In genomic region chr11:29293825-29294224, GRCh38 we compare ENCODE assay signal across 10 cellular contexts.
DNase-seq lines count a peak whose midpoint lies in the region; ATAC-seq and TF ChIP-seq lines count a peak whose summit lies in the region.
"Had no signal": no experiment of that assay in that cellular context is flagged by ENCODE, and none has a peak within 500 bp of the region (broad histone marks: within the 10 kb centered on the region; RNA-seq: fewer than 3 reads in every experiment).

No MANE protein-coding gene starts in this region.

- H3K27me3 ChIP-seq in right lobe of liver = no peaks in the 10 kb centered on the region
- H3K27me3 ChIP-seq: ovary had no signal

- DNase-seq in NCI-H460 (ENCODE audit: extremely low read depth, low read depth) (peak; percentile 44), right lobe of liver (no peak), DMS79 treated with DMSO at 0.1 percent for 48 hours (lab: John Stamatoyannopoulos, UW) (no peak)
- DNase-seq in activated CD4-positive, alpha-beta T cell treated with anti-CD3 and anti-CD28 coated beads, Interleukin-2, amount 10 ng/mL, durations not matched to agents 24 days and 14 days = no peak
- DNase-seq in activated naive CD8-positive, alpha-beta T cell treated with anti-CD3 and anti-CD28 coated beads, Interleukin-2, amount 50 U/mL, for 24 hours = no peak
- DNase-seq in activated T-helper 2 cell treated with anti-CD3 and anti-CD28 coated beads, Interferon-gamma antibody, Interleukin-2, Interleukin-4, amounts not matched to agents 10 μg/mL and 5 μg/mL and 100 μg/mL, durations not matched to agents 14 hours and 24 hours and 36 hours (ENCODE audit: low spot score) = no peak
- DNase-seq: ovary, SHP77 had no signal

- no peaks in the 10 kb centered on the region for H3K27me3 Mint-ChIP-seq in activated CD4-positive, alpha-beta T cell treated with anti-CD3 and anti-CD28 coated beads, Interleukin-2, amount 10 ng/mL, durations not matched to agents 24 days and 14 days
- H3K27me3 Mint-ChIP-seq in activated naive CD8-positive, alpha-beta T cell treated with anti-CD3 and anti-CD28 coated beads, Interleukin-2, amount 50 U/mL, for 24 hours = no peaks in the 10 kb centered on the region
- H3K27me3 Mint-ChIP-seq in activated T-helper 2 cell treated with anti-CD3 and anti-CD28 coated beads, Interferon-gamma antibody, Interleukin-2, Interleukin-4, amounts not matched to agents 10 μg/mL and 5 μg/mL and 100 μg/mL, durations not matched to agents 14 hours and 24 hours and 36 hours (ENCODE audit: low read depth) = no peaks in the 10 kb centered on the region

- no peak overlapping the region for H3K27ac Mint-ChIP-seq in activated CD4-positive, alpha-beta T cell treated with anti-CD3 and anti-CD28 coated beads, Interleukin-2, amount 10 ng/mL, durations not matched to agents 24 days and 14 days
- no peak overlapping the region for H3K27ac Mint-ChIP-seq in activated naive CD8-positive, alpha-beta T cell treated with anti-CD3 and anti-CD28 coated beads, Interleukin-2, amount 50 U/mL, for 24 hours
- H3K27ac Mint-ChIP-seq in activated T-helper 2 cell treated with anti-CD3 and anti-CD28 coated beads, Interferon-gamma antibody, Interleukin-2, Interleukin-4, amounts not matched to agents 10 μg/mL and 5 μg/mL and 100 μg/mL, durations not matched to agents 14 hours and 24 hours and 36 hours = no peak overlapping the region

- no peak for TF ChIP-seq CTCF in right lobe of liver (IDR thresholded peaks at IDR 0.05)

- no peaks in the 10 kb centered on the region for H3K9me3 ChIP-seq in right lobe of liver
- H3K9me3 ChIP-seq: ovary had no signal

- H3K4me3 Mint-ChIP-seq in activated CD4-positive, alpha-beta T cell treated with anti-CD3 and anti-CD28 coated beads, Interleukin-2, amount 10 ng/mL, durations not matched to agents 24 days and 14 days = no peak overlapping the region
- no peak overlapping the region for H3K4me3 Mint-ChIP-seq in activated naive CD8-positive, alpha-beta T cell treated with anti-CD3 and anti-CD28 coated beads, Interleukin-2, amount 50 U/mL, for 24 hours
- no peak overlapping the region for H3K4me3 Mint-ChIP-seq in activated T-helper 2 cell treated with anti-CD3 and anti-CD28 coated beads, Interferon-gamma antibody, Interleukin-2, Interleukin-4, amounts not matched to agents 10 μg/mL and 5 μg/mL and 100 μg/mL, durations not matched to agents 14 hours and 24 hours and 36 hours (ENCODE audit: low read depth)

- WGBS in right lobe of liver (ENCODE audit: insufficient coverage, low coverage, low lambda C conversion rate, missing lambda C conversion rate) = 3% methylated on average over 3 of the region's 3 CpGs

- H3K9me3 Mint-ChIP-seq in activated CD4-positive, alpha-beta T cell treated with anti-CD3 and anti-CD28 coated beads, Interleukin-2, amount 10 ng/mL, durations not matched to agents 24 days and 14 days = peaks cover 3% of the 10 kb centered on the region
- peaks cover 13% of the 10 kb centered on the region for H3K9me3 Mint-ChIP-seq in activated naive CD8-positive, alpha-beta T cell treated with anti-CD3 and anti-CD28 coated beads, Interleukin-2, amount 50 U/mL, for 24 hours
- H3K9me3 Mint-ChIP-seq in activated T-helper 2 cell treated with anti-CD3 and anti-CD28 coated beads, Interferon-gamma antibody, Interleukin-2, Interleukin-4, amounts not matched to agents 10 μg/mL and 5 μg/mL and 100 μg/mL, durations not matched to agents 14 hours and 24 hours and 36 hours = peaks cover 32% of the 10 kb centered on the region

- H3K36me3 Mint-ChIP-seq in activated CD4-positive, alpha-beta T cell treated with anti-CD3 and anti-CD28 coated beads, Interleukin-2, amount 10 ng/mL, durations not matched to agents 24 days and 14 days (ENCODE audit: low read depth) = no peaks in the 10 kb centered on the region
- H3K36me3 Mint-ChIP-seq in activated naive CD8-positive, alpha-beta T cell treated with anti-CD3 and anti-CD28 coated beads, Interleukin-2, amount 50 U/mL, for 24 hours (ENCODE audit: low read depth) = no peaks in the 10 kb centered on the region
- H3K36me3 Mint-ChIP-seq in activated T-helper 2 cell treated with anti-CD3 and anti-CD28 coated beads, Interferon-gamma antibody, Interleukin-2, Interleukin-4, amounts not matched to agents 10 μg/mL and 5 μg/mL and 100 μg/mL, durations not matched to agents 14 hours and 24 hours and 36 hours (ENCODE audit: low read depth) = no peaks in the 10 kb centered on the region

- peaks cover 0 to 6% (median 0%) of the 10 kb centered on the region in 4 donors for H3K4me1 ChIP-seq in right lobe of liver

- ATAC-seq in GM18508 (IDR thresholded peaks at IDR 0.05; ENCODE audit: insufficient read depth, unreplicated experiment) (peak; percentile 99), HG02610 (IDR thresholded peaks at IDR 0.05; ENCODE audit: unreplicated experiment) (peak; percentile 98), right lobe of liver (peak; percentile 70 to 87 (median 80))
- ATAC-seq in activated naive CD8-positive, alpha-beta T cell treated with anti-CD3 and anti-CD28 coated beads, Interleukin-2, amount 50 U/mL, for 24 hours = no peak

- H3K36me3 ChIP-seq in right lobe of liver = no peaks in the 10 kb centered on the region
- H3K36me3 ChIP-seq: ovary had no signal

- TF ChIP-seq POLR2A in right lobe of liver (IDR thresholded peaks at IDR 0.05) = no peak

- H3K4me1 Mint-ChIP-seq in activated CD4-positive, alpha-beta T cell treated with anti-CD3 and anti-CD28 coated beads, Interleukin-2, amount 10 ng/mL, durations not matched to agents 24 days and 14 days = no peaks in the 10 kb centered on the region
- H3K4me1 Mint-ChIP-seq in activated naive CD8-positive, alpha-beta T cell treated with anti-CD3 and anti-CD28 coated beads, Interleukin-2, amount 50 U/mL, for 24 hours = no peaks in the 10 kb centered on the region
- H3K4me1 Mint-ChIP-seq in activated T-helper 2 cell treated with anti-CD3 and anti-CD28 coated beads, Interferon-gamma antibody, Interleukin-2, Interleukin-4, amounts not matched to agents 10 μg/mL and 5 μg/mL and 100 μg/mL, durations not matched to agents 14 hours and 24 hours and 36 hours (ENCODE audit: low read depth) = no peaks in the 10 kb centered on the region

- peak overlapping the region in 1 of 3 donors; percentile 39 for H3K27ac ChIP-seq in right lobe of liver
- H3K27ac ChIP-seq: ovary had no signal

- intact Hi-C loops in right lobe of liver (cut with DNase I) = no loop called here
- intact Hi-C loops in activated CD4-positive, alpha-beta T cell treated with anti-CD3 and anti-CD28 coated beads, Interleukin-2, amount 10 ng/mL, durations not matched to agents 24 days and 14 days (cut with micrococcal nuclease) = no loop called here
- intact Hi-C loops in activated T-helper 2 cell treated with anti-CD3 and anti-CD28 coated beads, Interferon-gamma antibody, Interleukin-2, Interleukin-4, amounts not matched to agents 10 μg/mL and 5 μg/mL and 100 μg/mL, durations not matched to agents 14 hours and 24 hours and 36 hours (cut with micrococcal nuclease) = no loop called here

- no peak overlapping the region for H3K4me3 ChIP-seq in right lobe of liver
- H3K4me3 ChIP-seq: ovary had no signal
